35 cellular contexts compared by ENCODE assay signal in the genomic region with DNA sequence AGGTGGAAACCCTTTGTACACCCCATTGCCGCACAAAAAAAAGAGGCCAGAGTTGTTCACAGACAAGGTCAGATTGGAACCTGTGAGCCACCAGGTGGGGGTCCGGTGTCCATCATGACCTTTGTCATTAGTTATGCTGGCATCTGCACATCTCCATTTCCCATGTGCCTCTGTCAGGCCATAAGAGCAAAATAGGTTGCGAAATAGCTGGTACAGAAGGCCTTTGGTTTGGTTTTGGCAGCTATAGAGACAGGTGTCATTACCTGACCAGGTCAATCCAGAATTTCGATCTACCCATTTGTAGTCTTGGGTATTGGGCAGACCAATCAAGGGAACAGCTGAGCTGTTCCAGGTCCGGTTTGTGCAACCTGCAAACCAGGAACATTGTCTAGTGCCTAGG. TPM values are rescaled to one million over a fixed set of nuclear protein-coding genes. Genes with fewer than 3 reads are reported as not detected.
"Had no signal": no experiment of that assay in that cellular context is flagged by ENCODE, and none has a peak within 500 bp of the region (broad histone marks: within the 10 kb centered on the region; RNA-seq: fewer than 3 reads in every experiment).

No MANE protein-coding gene starts in this region.

- H3K27me3 ChIP-seq: adrenal gland, body of pancreas, brain microvascular endothelial cell, breast epithelium, cardiac muscle cell had no signal

- ATAC-seq: activated CD8-positive, alpha-beta T cell treated with anti-CD3 and anti-CD28 coated beads for 36 hours; activated naive CD4-positive, alpha-beta T cell treated with anti-CD3 and anti-CD28 coated beads, Interleukin-2, amount 50 U/mL, for 72 hours; activated T-cell treated with anti-CD3 and anti-CD28 coated beads, Interleukin-2, amount 50 U/mL, for 4 hours; activated T-cell treated with anti-CD3 and anti-CD28 coated beads, Interleukin-2, amount 50 U/mL, for 72 hours; activated T-helper 17 cell treated with anti-CD3 and anti-CD28 coated beads, Interleukin-2, amount 50 U/mL, for 72 hours; body of pancreas had no signal

- H3K27ac ChIP-seq: adrenal gland, body of pancreas, brain microvascular endothelial cell, breast epithelium, cardiac muscle cell, VCaP had no signal

- H3K36me3 ChIP-seq: adrenal gland, brain microvascular endothelial cell, breast epithelium, cardiac muscle cell had no signal

- H3K4me1 ChIP-seq: adrenal gland, body of pancreas, breast epithelium had no signal

- H3K4me3 ChIP-seq: adrenal gland, body of pancreas, breast epithelium, cardiac muscle cell had no signal

- FAIRE-seq: astrocyte, TTC549 had no signal

- DNase-seq: activated B cell treated with CpG ODN at 0.5 μM for 24 hours; activated CD4-positive, alpha-beta memory T cell treated with anti-CD3 and anti-CD28 coated beads for 36 hours; activated CD4-positive, alpha-beta T cell treated with anti-CD3 and anti-CD28 coated beads for 4 hours; activated CD4-positive, alpha-beta T cell treated with anti-CD3 and anti-CD28 coated beads, Interleukin-2, amount 10 ng/mL, durations not matched to agents 24 days and 14 days; activated CD4-positive, alpha-beta T cell treated with anti-CD3 and anti-CD28 coated beads, Interleukin-2, amount 50 U/mL, for 1 hour; activated CD4-positive, alpha-beta T cell treated with anti-CD3 and anti-CD28 coated beads, Interleukin-2, amount 50 U/mL, for 4 hours; activated CD4-positive, CD25-positive, alpha-beta regulatory T cell treated with anti-CD3 and anti-CD28 coated beads, Interleukin-2, amount 50 U/mL, for 72 hours; activated CD8-positive, alpha-beta memory T cell treated with anti-CD3 and anti-CD28 coated beads, Interleukin-2, amount 50 U/mL, for 4 hours; activated CD8-positive, alpha-beta T cell treated with anti-CD3 and anti-CD28 coated beads for 36 hours; activated effector memory CD4-positive, alpha-beta T cell treated with anti-CD3 and anti-CD28 coated beads, Interleukin-2, amount 50 U/mL, for 16 hours; activated gamma-delta T cell treated with Interleukin-2 at 50 U/mL for 16 hours; activated naive CD4-positive, alpha-beta T cell; activated naive CD4-positive, alpha-beta T cell treated with anti-CD3 and anti-CD28 coated beads for 36 hours; activated naive CD4-positive, alpha-beta T cell treated with anti-CD3 and anti-CD28 coated beads, Interleukin-2, amount 50 U/mL, for 16 hours; activated naive CD8-positive, alpha-beta T cell treated with anti-CD3 and anti-CD28 coated beads for 36 hours; activated T-cell treated with anti-CD3 and anti-CD28 coated beads for 4 hours; activated T-cell treated with anti-CD3 and anti-CD28 coated beads, Interleukin-2, amount 50 U/mL, for 1 hour; activated T-cell treated with anti-CD3 and anti-CD28 coated beads, Interleukin-2, amount 50 U/mL, for 4 hours; activated T-cell treated with anti-CD3 and anti-CD28 coated beads, Interleukin-2, amount 50 U/mL, for 72 hours; adrenal gland; amniotic stem cell; aorta; body of pancreas; brain microvascular endothelial cell; caudate nucleus; cerebellar nuclear complex; T-helper 2 cell; T-helper 9 cell had no signal

- H3K9me3 ChIP-seq: adrenal gland, body of pancreas, breast epithelium had no signal

RNA-seq across cellular contexts. Expression of a gene that starts 6.6 kb away (rescaled TPM):
- total RNA-seq: activated B cell treated with CpG ODN at 0.5 μM for 24 hours had no signal
- polyA plus RNA-seq: aorta had no signal
